ENCODE assay signal across 8 cellular contexts in the genomic region with DNA sequence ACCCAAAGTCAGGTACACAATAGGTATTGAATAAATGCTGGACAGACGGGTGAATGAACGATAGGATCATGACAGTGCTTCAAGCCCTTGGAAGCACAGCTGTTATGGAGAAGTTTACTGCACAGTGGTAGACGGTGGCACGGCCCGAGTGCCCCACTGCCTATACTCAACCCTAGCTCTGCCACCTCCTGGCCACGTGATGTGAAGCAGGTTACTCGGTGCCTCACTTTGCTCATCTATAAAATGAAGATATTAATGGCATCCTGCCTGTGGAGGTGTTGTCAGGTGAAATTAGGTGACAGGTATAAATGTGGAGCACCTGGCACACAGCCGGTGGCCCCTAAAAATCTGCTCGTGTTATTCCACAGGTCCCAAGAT. TPM values are rescaled to one million over a fixed set of nuclear protein-coding genes. Genes with fewer than 3 reads are reported as not detected.
DNase-seq lines count a peak whose midpoint lies in the region; ATAC-seq, FAIRE-seq and TF ChIP-seq lines count a peak whose summit lies in the region.

No MANE protein-coding gene starts in this region.

- RAD21 ChIA-PET in GM12878 (lab: Charles Lee; ENCODE audit: unreplicated experiment), result interaction anchor here (1.0 to 16.9 kb wide), 12 partner anchors 9 to 41 kb away, joined by 3 to 324 read pairs (median 7); a partner anchor contains a TSS

- DNase-seq in T-helper 2 cell treated with Interferon-gamma antibody and Interleukin-4, amounts not matched to agents 5 μg/mL and 100 μg/mL, for 36 hours (ENCODE audit: low spot score), result no peak
- DNase-seq in GM12878 (ENCODE audit: low read depth, low spot score) (no peak), mucosa of descending colon (peak; percentile 52 to 74 (median 59)), type B pancreatic cell (ENCODE audit: extremely low spot score, unreplicated experiment) (no peak), foreskin melanocyte (no peak)

- WGBS in GM12878 (ENCODE audit: insufficient coverage, insufficient replicate concordance, low lambda C conversion rate, missing lambda C conversion rate), result 32% methylated on average over 9 of the region's 9 CpGs

- BruUV-seq in GM12878 (replicated peaks; lab: Mats Ljungman, UMichigan), result TSS peak; percentile 68

- H3K9ac ChIP-seq in GM12878 (ENCODE audit: control insufficient read depth, insufficient read depth, low read length), result peak overlapping the region; percentile 61

- H3K79me2 ChIP-seq in GM12878 (ENCODE audit: control insufficient read depth, insufficient read depth, low read length), result no peaks in the 10 kb centered on the region

- no peaks in the 10 kb centered on the region for H3K27me3 ChIP-seq in GM12878 (replicated peaks in 1 of 2; ENCODE audit: control insufficient read depth in 2 of 2, insufficient read depth in 2 of 2, low read length in 1 of 2)

- H4K20me1 ChIP-seq in GM12878 (ENCODE audit: control insufficient read depth, insufficient read depth), result no peaks in the 10 kb centered on the region

- H3K27me3 Mint-ChIP-seq in T-helper 2 cell treated with Interferon-gamma antibody and Interleukin-4, amounts not matched to agents 5 μg/mL and 100 μg/mL, for 36 hours (ENCODE audit: low read depth), result no peaks in the 10 kb centered on the region
- peaks cover 9% of the 10 kb centered on the region for H3K27me3 Mint-ChIP-seq in type B pancreatic cell

- no peak for TF ChIP-seq POLR2A in GM12878 (IDR thresholded peaks at IDR 0.05; ENCODE audit: low read depth, low read length)

- POLR2A ChIA-PET in GM12878 (lab: Charles Lee), result interaction anchor here (1.1 to 6.4 kb wide), 9 partner anchors 8 to 31 kb away, joined by 3 to 128 read pairs (median 4); no protein-coding TSS in a partner anchor

- H3K9me3 ChIP-seq in GM12878 (replicated peaks; ENCODE audit: control insufficient read depth, insufficient read depth, low read length) (no peaks in the 10 kb centered on the region; the same call in 1 of the 3 replicates), mucosa of descending colon (no peaks in the 10 kb centered on the region)

- intact Hi-C loops in GM12878 (cut with micrococcal nuclease; ENCODE audit: unreplicated experiment) (loop anchor here (2.0 kb wide), 2 partner anchors 16 to 30 kb away; no protein-coding TSS in a partner anchor), mucosa of descending colon (cut with DNase I, micrococcal nuclease) (no loop called here)

- TF ChIP-seq RAD21 in Ishikawa (IDR thresholded peaks at IDR 0.05; ENCODE audit: low read depth) (peak; percentile 77), GM12878 (IDR thresholded peaks at IDR 0.05; ENCODE audit: insufficient read depth, low read depth, low read length) (peak; percentile 65)

- peak overlapping the region; percentile 85 for H3K27ac ChIP-seq in GM12878 (ENCODE audit: control insufficient read depth, insufficient read depth)

- peak overlapping the region; percentile 98 for H3K27ac Mint-ChIP-seq in T-helper 2 cell treated with Interferon-gamma antibody and Interleukin-4, amounts not matched to agents 5 μg/mL and 100 μg/mL, for 36 hours
- H3K27ac Mint-ChIP-seq in type B pancreatic cell, result no peak overlapping the region

- H3K4me1 ChIP-seq in GM12878 (ENCODE audit: control insufficient read depth, insufficient read depth, low read length) (peaks cover 92% of the 10 kb centered on the region), mucosa of descending colon (ENCODE audit: low read depth) (no peaks in the 10 kb centered on the region)

- peak overlapping the region; percentile 87 for H3K4me3 Mint-ChIP-seq in T-helper 2 cell treated with Interferon-gamma antibody and Interleukin-4, amounts not matched to agents 5 μg/mL and 100 μg/mL, for 36 hours
- H3K4me3 Mint-ChIP-seq in type B pancreatic cell, result no peak overlapping the region

- CTCF ChIA-PET in GM12878 (lab: Yijun Ruan, JAX), result interaction anchor here (1.0 to 20.8 kb wide), 16 partner anchors 9 to 167 kb away, joined by 3 to 399 read pairs (median 10); a partner anchor contains a TSS

- in situ Hi-C loops in GM12878 (cut with MboI), result loop anchor here (10.0 to 25.0 kb wide), 3 partner anchors 1208 to 1692 kb away; a partner anchor contains a TSS

- TF ChIP-seq CTCF in GM12875 (IDR thresholded peaks at IDR 0.05; ENCODE audit: borderline replicate concordance, insufficient read depth, low read depth, low read length) (peak; percentile 58), GM12878 (IDR thresholded peaks at IDR 0.05 in 2 of 3, conservative IDR thresholded peaks at IDR 0.05 in 1 of 3; ENCODE audit: control insufficient read depth in 2 of 3, extremely low read depth in 1 of 3, insufficient read depth in 1 of 3, low read depth in 3 of 3, low read length in 3 of 3) (peak; percentile 38 to 53 (median 47); a peak in 5 of 6 replicates), mucosa of descending colon (IDR thresholded peaks at IDR 0.05) (no peak), type B pancreatic cell (conservative IDR thresholded peaks at IDR 0.05) (peak; percentile 40)

- H3K4me2 ChIP-seq in GM12878 (ENCODE audit: control insufficient read depth, insufficient read depth), result peak overlapping the region; percentile 91

- SMC1A ChIA-PET in GM12878 (lab: Charles Lee; ENCODE audit: uncharacterized antibody, unreplicated experiment), result interaction anchor here (0.6 to 20.2 kb wide), 11 partner anchors 8 to 1510 kb away, joined by 3 to 409 read pairs (median 10); a partner anchor contains a TSS

- peak overlapping the region; percentile 52 for H2AFZ ChIP-seq in GM12878 (ENCODE audit: control insufficient read depth, low read depth, low read length)

- ATAC-seq in GM12878 (peak; percentile 66), mucosa of descending colon (peak; percentile 71), GM19452 (IDR thresholded peaks at IDR 0.05; ENCODE audit: unreplicated experiment) (no peak)

- TF ChIP-seq EP300 in Ishikawa (IDR thresholded peaks at IDR 0.05; ENCODE audit: borderline replicate concordance) (no peak), GM12878 (IDR thresholded peaks at IDR 0.05; ENCODE audit: borderline replicate concordance in 1 of 2, control insufficient read depth in 1 of 2, low read depth in 2 of 2, low read length in 2 of 2) (no peak)

- H3K4me3 ChIP-seq in GM12875 (ENCODE audit: low read depth, low read length) (peak overlapping the region; percentile 44), GM12878 (peak overlapping the region; percentile 37; the same call in 1 of the 2 replicates), mucosa of descending colon (no peak overlapping the region)

- H3K9me3 Mint-ChIP-seq in T-helper 2 cell treated with Interferon-gamma antibody and Interleukin-4, amounts not matched to agents 5 μg/mL and 100 μg/mL, for 36 hours, result no peaks in the 10 kb centered on the region
- H3K9me3 Mint-ChIP-seq in type B pancreatic cell, result no peaks in the 10 kb centered on the region

- H3K4me1 Mint-ChIP-seq in T-helper 2 cell treated with Interferon-gamma antibody and Interleukin-4, amounts not matched to agents 5 μg/mL and 100 μg/mL, for 36 hours (ENCODE audit: low read depth), result peaks cover 73% of the 10 kb centered on the region
- H3K4me1 Mint-ChIP-seq in type B pancreatic cell (ENCODE audit: unreplicated experiment), result peaks cover 1% of the 10 kb centered on the region

- peaks cover 34% of the 10 kb centered on the region for H3K36me3 Mint-ChIP-seq in T-helper 2 cell treated with Interferon-gamma antibody and Interleukin-4, amounts not matched to agents 5 μg/mL and 100 μg/mL, for 36 hours (ENCODE audit: low read depth)
- H3K36me3 Mint-ChIP-seq in type B pancreatic cell, result no peaks in the 10 kb centered on the region

- FAIRE-seq in GM12878 (lab: Jason Lieb, UNC), result peak; percentile 7

- H3K36me3 ChIP-seq in GM12878 (ENCODE audit: control insufficient read depth in 2 of 2, insufficient read depth in 2 of 2, low read length in 1 of 2), result no peaks in the 10 kb centered on the region
- no peaks in the 10 kb centered on the region for H3K36me3 ChIP-seq in mucosa of descending colon (ENCODE audit: low read depth)

RNA-seq across cellular contexts. Expression of a gene that starts 5.8 kb away (rescaled TPM):
- 74.5 and 81.9 TPM in 2 replicates for total RNA-seq in GM12878 (2013; cell fraction: nucleolus; rRNA removed)
- total RNA-seq in GM12878 (2014; rRNA removed) (46.4 and 53.5 TPM in 2 replicates), GM12878 (2014; rRNA removed; fragmentation: Illumina TruSeq; extraction: Trizol) (21.5 and 26.9 TPM in 2 replicates), GM12878 (2021) (40.0 and 40.4 TPM in 2 replicates), mucosa of descending colon (10 to 100 TPM in 1 of 3 donors, 1 to 10 TPM in 2; 5.2 to 89.1 (median 8.8) TPM), type B pancreatic cell (ENCODE audit: low replicate concordance) (0.21 and 0.60 TPM in 2 replicates)
- 18.9 TPM for polyA plus RNA-seq in GM12878 (2011; ENCODE audit: low read depth)
- polyA plus RNA-seq in GM12878 (2011; rRNA removed) (8.5 and 16.9 TPM in 2 replicates), GM12878 (2014; fragmentation: Illumina TruSeq; extraction: Trizol) (12.3 and 21.9 TPM in 2 replicates), GM12878 (2014; fragmentation: Nextera tagmentation; extraction: Ambion mirVana) (1 to 10 TPM; 3.0 to 7.4 TPM), GM12878 (2014; rRNA removed) (50.0 and 54.5 TPM in 2 replicates), GM12878 (2016; fragmentation: Nextera tagmentation; extraction: Ambion mirVana) (10 to 100 TPM; 51.7 to 54.8 TPM)
- 22.6 and 38.7 TPM in 2 replicates for polyA plus RNA-seq in GM12878 (2011; cell fraction: cytosol; rRNA removed)
- polyA plus RNA-seq in GM12878 (2011; cell fraction: nucleus; rRNA removed), result 45.6 and 71.8 TPM in 2 replicates
- polyA plus RNA-seq in GM12878 (2012), result 18.6 and 50.6 TPM in 2 replicates
- polyA minus RNA-seq in GM12878 (2011; rRNA and poly(A)+ RNA removed), result 20.3 and 37.3 TPM in 2 replicates
- 8.8 and 11.7 TPM in 2 replicates for polyA minus RNA-seq in GM12878 (2011; cell fraction: cytosol; rRNA and poly(A)+ RNA removed)
- 26.7 and 36.0 TPM in 2 replicates for polyA minus RNA-seq in GM12878 (2011; cell fraction: nucleus; rRNA and poly(A)+ RNA removed)

RNA-seq across cellular contexts. Expression of a gene that starts 26.5 kb away (rescaled TPM):
- 1.2 TPM in 2 replicates for total RNA-seq in GM12878 (2013; cell fraction: nucleolus; rRNA removed)
- total RNA-seq in GM12878 (2014; rRNA removed), result not detected in 2 replicates
- not detected in 2 replicates for total RNA-seq in GM12878 (2014; rRNA removed; fragmentation: Illumina TruSeq; extraction: Trizol)
- not detected in 2 replicates for total RNA-seq in GM12878 (2021)
- not detected for polyA plus RNA-seq in GM12878 (2011; ENCODE audit: low read depth)
- polyA plus RNA-seq in GM12878 (2011; rRNA removed), result 0.12 and 0.16 TPM in 2 replicates
- polyA plus RNA-seq in GM12878 (2011; cell fraction: cytosol; rRNA removed), result 0.04 TPM in 1 of 2 replicates, not detected in the other
- polyA plus RNA-seq in GM12878 (2011; cell fraction: nucleus; rRNA removed), result 0.28 and 0.56 TPM in 2 replicates
- 0.17 TPM in 1 of 2 replicates, not detected in the other for polyA plus RNA-seq in GM12878 (2012)
- polyA plus RNA-seq in GM12878 (2014; fragmentation: Illumina TruSeq; extraction: Trizol), result not detected in 2 replicates
- not detected for polyA plus RNA-seq in GM12878 (2014; fragmentation: Nextera tagmentation; extraction: Ambion mirVana)
- not detected in 2 replicates for polyA plus RNA-seq in GM12878 (2014; rRNA removed)
- polyA plus RNA-seq in GM12878 (2016; fragmentation: Nextera tagmentation; extraction: Ambion mirVana), result not detected
- 0.21 TPM in 1 of 2 replicates, not detected in the other for polyA minus RNA-seq in GM12878 (2011; rRNA and poly(A)+ RNA removed)
- polyA minus RNA-seq in GM12878 (2011; cell fraction: cytosol; rRNA and poly(A)+ RNA removed), result not detected in 2 replicates
- polyA minus RNA-seq in GM12878 (2011; cell fraction: nucleus; rRNA and poly(A)+ RNA removed), result 0.24 TPM in 1 of 2 replicates, not detected in the other
- not detected for total RNA-seq in mucosa of descending colon
- total RNA-seq in type B pancreatic cell (ENCODE audit: low replicate concordance), result not detected in 2 replicates

RNA-seq across cellular contexts. Expression of a gene that starts 43.4 kb away (rescaled TPM):
- not detected in 2 replicates for total RNA-seq in GM12878 (2013; cell fraction: nucleolus; rRNA removed)
- total RNA-seq in GM12878 (2014; rRNA removed) (not detected in 2 replicates), GM12878 (2014; rRNA removed; fragmentation: Illumina TruSeq; extraction: Trizol) (not detected in 2 replicates), GM12878 (2021) (not detected in 2 replicates), mucosa of descending colon (not detected), type B pancreatic cell (ENCODE audit: low replicate concordance) (1.2 TPM in 1 of 2 replicates, not detected in the other)
- not detected for polyA plus RNA-seq in GM12878 (2011; ENCODE audit: low read depth)
- polyA plus RNA-seq in GM12878 (2011; rRNA removed) (not detected in 2 replicates), GM12878 (2014; fragmentation: Illumina TruSeq; extraction: Trizol) (not detected in 2 replicates), GM12878 (2014; fragmentation: Nextera tagmentation; extraction: Ambion mirVana) (not detected), GM12878 (2014; rRNA removed) (not detected in 2 replicates), GM12878 (2016; fragmentation: Nextera tagmentation; extraction: Ambion mirVana) (not detected)
- not detected in 2 replicates for polyA plus RNA-seq in GM12878 (2011; cell fraction: cytosol; rRNA removed)
- polyA plus RNA-seq in GM12878 (2011; cell fraction: nucleus; rRNA removed), result not detected in 2 replicates
- polyA plus RNA-seq in GM12878 (2012), result not detected in 2 replicates
- polyA minus RNA-seq in GM12878 (2011; rRNA and poly(A)+ RNA removed), result not detected in 2 replicates
- polyA minus RNA-seq in GM12878 (2011; cell fraction: cytosol; rRNA and poly(A)+ RNA removed), result not detected in 2 replicates
- polyA minus RNA-seq in GM12878 (2011; cell fraction: nucleus; rRNA and poly(A)+ RNA removed), result not detected in 2 replicates

RNA-seq across cellular contexts. Expression of a gene that starts 55.6 kb away (rescaled TPM):
- total RNA-seq in GM12878 (2013; cell fraction: nucleolus; rRNA removed), result 1.3 and 3.2 TPM in 2 replicates
- total RNA-seq in GM12878 (2014; rRNA removed), result 0.49 and 0.56 TPM in 2 replicates
- 0.40 and 0.46 TPM in 2 replicates for total RNA-seq in GM12878 (2014; rRNA removed; fragmentation: Illumina TruSeq; extraction: Trizol)
- total RNA-seq in GM12878 (2021), result 0.46 and 0.77 TPM in 2 replicates
- 0.43 TPM for polyA plus RNA-seq in GM12878 (2011; ENCODE audit: low read depth)
- polyA plus RNA-seq in GM12878 (2011; rRNA removed), result 0.36 and 0.48 TPM in 2 replicates
- polyA plus RNA-seq in GM12878 (2011; cell fraction: cytosol; rRNA removed), result 0.90 and 0.97 TPM in 2 replicates
- 0.73 and 1.1 TPM in 2 replicates for polyA plus RNA-seq in GM12878 (2011; cell fraction: nucleus; rRNA removed)
- polyA plus RNA-seq in GM12878 (2012), result 0.46 and 0.51 TPM in 2 replicates
- 0.41 and 0.47 TPM in 2 replicates for polyA plus RNA-seq in GM12878 (2014; fragmentation: Illumina TruSeq; extraction: Trizol)
- polyA plus RNA-seq in GM12878 (2014; fragmentation: Nextera tagmentation; extraction: Ambion mirVana), result under 1 TPM; 0.05 to 0.18 TPM
- polyA plus RNA-seq in GM12878 (2014; rRNA removed), result 0.26 and 0.49 TPM in 2 replicates
- polyA plus RNA-seq in GM12878 (2016; fragmentation: Nextera tagmentation; extraction: Ambion mirVana), result under 1 TPM; 0.25 to 0.82 TPM
- polyA minus RNA-seq in GM12878 (2011; rRNA and poly(A)+ RNA removed), result 1.1 and 1.3 TPM in 2 replicates
- 0.42 TPM in 1 of 2 replicates, not detected in the other for polyA minus RNA-seq in GM12878 (2011; cell fraction: cytosol; rRNA and poly(A)+ RNA removed)
- 0.48 and 0.67 TPM in 2 replicates for polyA minus RNA-seq in GM12878 (2011; cell fraction: nucleus; rRNA and poly(A)+ RNA removed)
- total RNA-seq in mucosa of descending colon, result 1 to 10 TPM; 1.3 to 3.5 (median 1.4) TPM
- total RNA-seq in type B pancreatic cell (ENCODE audit: low replicate concordance), result 2.6 and 3.0 TPM in 2 replicates

Comparison
In these comparisons a context has a peak if more than half of its experiments do, and no peak if none do; other contexts are left out.
1. DNase-seq: peak in mucosa of descending colon (3 of 3); none in T-helper 2 cell treated with Interferon-gamma antibody and Interleukin-4, amounts not matched to agents 5 μg/mL and 100 μg/mL, for 36 hours (single experiment), GM12878 (single experiment), type B pancreatic cell (single experiment) and foreskin melanocyte (single experiment).